In genomic region chr6:43304882-43305281, GRCh38 we compare ENCODE assay signal across 37 cellular contexts. TPM values are rescaled to one million over a fixed set of nuclear protein-coding genes. Genes with fewer than 3 reads are reported as not detected.
"Had no signal": no experiment of that assay in that cellular context is flagged by ENCODE, and none has a peak within 500 bp of the region (broad histone marks: within the 10 kb centered on the region; RNA-seq: fewer than 3 reads in every experiment).

No MANE protein-coding gene starts in this region.

- H3K9me3 Mint-ChIP-seq: activated B cell treated with CpG ODN at 0.5 μM for 24 hours; activated CD4-positive, alpha-beta memory T cell treated with anti-CD3 and anti-CD28 coated beads for 36 hours; activated CD4-positive, alpha-beta T cell treated with anti-CD3 and anti-CD28 coated beads, Interleukin-2, amount 10 ng/mL, durations not matched to agents 24 days and 14 days; activated CD8-positive, alpha-beta T cell treated with anti-CD3 and anti-CD28 coated beads for 36 hours; activated naive CD4-positive, alpha-beta T cell treated with anti-CD3 and anti-CD28 coated beads, Interleukin-2, amount 10 ng/mL, durations not matched to agents 7 days and 5 days; activated naive CD4-positive, alpha-beta T cell treated with anti-CD3 and anti-CD28 coated beads, Interleukin-2, amount 50 U/mL, for 24 hours; activated naive CD8-positive, alpha-beta T cell treated with anti-CD3 and anti-CD28 coated beads, Interleukin-2, amount 10 ng/mL, durations not matched to agents 7 days and 5 days; activated naive CD8-positive, alpha-beta T cell treated with anti-CD3 and anti-CD28 coated beads, Interleukin-2, amount 50 U/mL, for 24 hours; activated T-cell treated with anti-CD3 and anti-CD28 coated beads, Interleukin-2, amount 50 U/mL, for 24 hours; activated T-helper 2 cell treated with anti-CD3 and anti-CD28 coated beads, Interferon-gamma antibody, Interleukin-2, Interleukin-4, amounts not matched to agents 10 μg/mL and 5 μg/mL and 100 μg/mL, durations not matched to agents 14 hours and 24 hours and 36 hours; brain; central memory CD8-positive, alpha-beta T cell; T-helper 1 cell treated with Interleukin-12 subunit alpha and Interleukin-12 subunit beta and Interleukin-4 antibody, amounts not matched to agents 30 μg/mL and 1 μg/mL, for 36 hours; T-helper 2 cell treated with Interferon-gamma antibody and Interleukin-4, amounts not matched to agents 5 μg/mL and 100 μg/mL, for 36 hours had no signal

- ATAC-seq: activated CD8-positive, alpha-beta T cell treated with anti-CD3 and anti-CD28 coated beads for 36 hours; activated naive CD8-positive, alpha-beta T cell treated with anti-CD3 and anti-CD28 coated beads, Interleukin-2, amount 50 U/mL, for 24 hours had no signal

- H3K4me3 Mint-ChIP-seq: activated B cell treated with CpG ODN at 0.5 μM for 24 hours; activated CD4-positive, alpha-beta memory T cell treated with anti-CD3 and anti-CD28 coated beads for 36 hours; activated CD4-positive, alpha-beta T cell treated with anti-CD3 and anti-CD28 coated beads, Interleukin-2, amount 10 ng/mL, durations not matched to agents 24 days and 14 days; activated CD8-positive, alpha-beta T cell treated with anti-CD3 and anti-CD28 coated beads for 36 hours; activated naive CD4-positive, alpha-beta T cell treated with anti-CD3 and anti-CD28 coated beads, Interleukin-2, amount 10 ng/mL, durations not matched to agents 7 days and 5 days; activated naive CD4-positive, alpha-beta T cell treated with anti-CD3 and anti-CD28 coated beads, Interleukin-2, amount 50 U/mL, for 24 hours; activated naive CD8-positive, alpha-beta T cell; activated naive CD8-positive, alpha-beta T cell treated with anti-CD3 and anti-CD28 coated beads, Interleukin-2, amount 10 ng/mL, durations not matched to agents 7 days and 5 days; activated naive CD8-positive, alpha-beta T cell treated with anti-CD3 and anti-CD28 coated beads, Interleukin-2, amount 50 U/mL, for 24 hours; activated T-cell treated with anti-CD3 and anti-CD28 coated beads, Interleukin-2, amount 50 U/mL, for 24 hours; brain; central memory CD8-positive, alpha-beta T cell; T-helper 1 cell treated with Interleukin-12 subunit alpha and Interleukin-12 subunit beta and Interleukin-4 antibody, amounts not matched to agents 30 μg/mL and 1 μg/mL, for 36 hours; T-helper 2 cell treated with Interferon-gamma antibody and Interleukin-4, amounts not matched to agents 5 μg/mL and 100 μg/mL, for 36 hours had no signal

- H3K27ac Mint-ChIP-seq: activated B cell treated with CpG ODN at 0.5 μM for 24 hours; activated CD4-positive, alpha-beta memory T cell treated with anti-CD3 and anti-CD28 coated beads for 36 hours; activated CD4-positive, alpha-beta T cell treated with anti-CD3 and anti-CD28 coated beads, Interleukin-2, amount 10 ng/mL, durations not matched to agents 24 days and 14 days; activated CD8-positive, alpha-beta T cell treated with anti-CD3 and anti-CD28 coated beads for 36 hours; activated naive CD4-positive, alpha-beta T cell treated with anti-CD3 and anti-CD28 coated beads, Interleukin-2, amount 10 ng/mL, durations not matched to agents 7 days and 5 days; activated naive CD4-positive, alpha-beta T cell treated with anti-CD3 and anti-CD28 coated beads, Interleukin-2, amount 50 U/mL, for 24 hours; activated naive CD8-positive, alpha-beta T cell; activated naive CD8-positive, alpha-beta T cell treated with anti-CD3 and anti-CD28 coated beads, Interleukin-2, amount 10 ng/mL, durations not matched to agents 7 days and 5 days; activated naive CD8-positive, alpha-beta T cell treated with anti-CD3 and anti-CD28 coated beads, Interleukin-2, amount 50 U/mL, for 24 hours; activated T-cell treated with anti-CD3 and anti-CD28 coated beads, Interleukin-2, amount 50 U/mL, for 24 hours; activated T-helper 2 cell treated with anti-CD3 and anti-CD28 coated beads, Interferon-gamma antibody, Interleukin-2, Interleukin-4, amounts not matched to agents 10 μg/mL and 5 μg/mL and 100 μg/mL, durations not matched to agents 14 hours and 24 hours and 36 hours; brain; T-helper 1 cell treated with Interleukin-12 subunit alpha and Interleukin-12 subunit beta and Interleukin-4 antibody, amounts not matched to agents 30 μg/mL and 1 μg/mL, for 36 hours; T-helper 2 cell treated with Interferon-gamma antibody and Interleukin-4, amounts not matched to agents 5 μg/mL and 100 μg/mL, for 36 hours had no signal

- H3K27me3 Mint-ChIP-seq: activated B cell treated with CpG ODN at 0.5 μM for 24 hours; activated CD4-positive, alpha-beta memory T cell treated with anti-CD3 and anti-CD28 coated beads for 36 hours; activated naive CD8-positive, alpha-beta T cell; activated T-cell treated with anti-CD3 and anti-CD28 coated beads, Interleukin-2, amount 50 U/mL, for 24 hours had no signal

- DNase-seq: activated B cell treated with CpG ODN at 0.5 μM for 24 hours; activated CD4-positive, alpha-beta memory T cell treated with anti-CD3 and anti-CD28 coated beads for 36 hours; activated CD4-positive, alpha-beta T cell treated with anti-CD3 and anti-CD28 coated beads for 4 hours; activated CD4-positive, alpha-beta T cell treated with anti-CD3 and anti-CD28 coated beads, Interleukin-2, amount 10 ng/mL, durations not matched to agents 24 days and 14 days; activated CD4-positive, alpha-beta T cell treated with anti-CD3 and anti-CD28 coated beads, Interleukin-2, amount 50 U/mL, for 1 hour; activated CD4-positive, alpha-beta T cell treated with anti-CD3 and anti-CD28 coated beads, Interleukin-2, amount 50 U/mL, for 4 hours; activated CD4-positive, CD25-positive, alpha-beta regulatory T cell treated with anti-CD3 and anti-CD28 coated beads, Interleukin-2, amount 50 U/mL, for 72 hours; activated CD8-positive, alpha-beta memory T cell treated with anti-CD3 and anti-CD28 coated beads, Interleukin-2, amount 50 U/mL, for 48 hours; activated CD8-positive, alpha-beta T cell treated with anti-CD3 and anti-CD28 coated beads for 36 hours; activated effector memory CD4-positive, alpha-beta T cell treated with Interleukin-2 at 50 U/mL for 16 hours; activated gamma-delta T cell; activated naive CD4-positive, alpha-beta T cell treated with anti-CD3 and anti-CD28 coated beads, Interleukin-2, amount 10 ng/mL, durations not matched to agents 7 days and 5 days; activated naive CD8-positive, alpha-beta T cell treated with anti-CD3 and anti-CD28 coated beads, Interleukin-2, amount 10 ng/mL, durations not matched to agents 7 days and 5 days; activated naive CD8-positive, alpha-beta T cell treated with anti-CD3 and anti-CD28 coated beads, Interleukin-2, amount 50 U/mL, for 24 hours; activated T-cell treated with anti-CD3 and anti-CD28 coated beads, Interleukin-2, amount 50 U/mL, for 24 hours; amygdala; anterior cingulate cortex; caudate nucleus; cerebellar nuclear complex; T-helper 1 cell; T-helper 2 cell; T-helper 9 cell had no signal

- H3K27ac ChIP-seq: ascending aorta, cardiac muscle cell, VCaP had no signal

- H3K4me1 Mint-ChIP-seq: brain had no signal

- H3K36me3 Mint-ChIP-seq: activated CD4-positive, alpha-beta memory T cell treated with anti-CD3 and anti-CD28 coated beads for 36 hours; activated naive CD4-positive, alpha-beta T cell treated with anti-CD3 and anti-CD28 coated beads, Interleukin-2, amount 10 ng/mL, durations not matched to agents 7 days and 5 days; activated naive CD4-positive, alpha-beta T cell treated with anti-CD3 and anti-CD28 coated beads, Interleukin-2, amount 50 U/mL, for 24 hours; activated naive CD8-positive, alpha-beta T cell; activated naive CD8-positive, alpha-beta T cell treated with anti-CD3 and anti-CD28 coated beads, Interleukin-2, amount 10 ng/mL, durations not matched to agents 7 days and 5 days; brain had no signal

- H3K4me1 ChIP-seq: ascending aorta had no signal

- H3K9me3 ChIP-seq: ascending aorta had no signal

- H3K36me3 ChIP-seq: ascending aorta, cardiac muscle cell had no signal

- H3K4me3 ChIP-seq: ascending aorta, cardiac muscle cell had no signal

- FAIRE-seq: TTC549 had no signal

RNA-seq across cellular contexts. Expression of gene CRIP3, which starts 3.7 kb away (rescaled TPM):
- total RNA-seq: ascending aorta, bronchial epithelial cell had no signal

RNA-seq across cellular contexts. Expression of gene SLC22A7, which starts 6.8 kb away (rescaled TPM):
- total RNA-seq: activated B cell treated with CpG ODN at 0.5 μM for 24 hours; activated CD4-positive, alpha-beta memory T cell treated with anti-CD3 and anti-CD28 coated beads for 36 hours; activated CD4-positive, alpha-beta T cell treated with anti-CD3 and anti-CD28 coated beads, Interleukin-2, amount 10 ng/mL, durations not matched to agents 24 days and 14 days; activated CD8-positive, alpha-beta memory T cell treated with anti-CD3 and anti-CD28 coated beads for 36 hours; activated CD8-positive, alpha-beta T cell treated with anti-CD3 and anti-CD28 coated beads for 36 hours; activated naive CD8-positive, alpha-beta T cell treated with anti-CD3 and anti-CD28 coated beads, Interleukin-2, amount 10 ng/mL, durations not matched to agents 7 days and 5 days; activated T-helper 2 cell treated with anti-CD3 and anti-CD28 coated beads, Interferon-gamma antibody, Interleukin-2, Interleukin-4, amounts not matched to agents 10 μg/mL and 5 μg/mL and 100 μg/mL, durations not matched to agents 14 hours and 24 hours and 36 hours; bronchial epithelial cell; cardiac muscle cell; chondrocyte had no signal
- polyA plus RNA-seq: adipose tissue had no signal
